In genomic region chr4:69843301-69843700, GRCh38 we compare ENCODE assay signal across 38 cellular contexts. TPM values are rescaled to one million over a fixed set of nuclear protein-coding genes. Genes with fewer than 3 reads are reported as not detected.
"Had no signal": no experiment of that assay in that cellular context is flagged by ENCODE, and none has a peak within 500 bp of the region (broad histone marks: within the 10 kb centered on the region; RNA-seq: fewer than 3 reads in every experiment).

No MANE protein-coding gene starts in this region.

- H3K27me3 Mint-ChIP-seq: activated B cell treated with CpG ODN at 0.5 μM for 24 hours; activated CD4-positive, alpha-beta memory T cell treated with anti-CD3 and anti-CD28 coated beads for 36 hours; activated CD8-positive, alpha-beta memory T cell treated with anti-CD3 and anti-CD28 coated beads, Interleukin-2, amount 10 ng/mL, durations not matched to agents 7 days and 5 days; activated naive CD4-positive, alpha-beta T cell treated with anti-CD3 and anti-CD28 coated beads, Interleukin-2, amount 50 U/mL, for 24 hours; activated naive CD8-positive, alpha-beta T cell treated with anti-CD3 and anti-CD28 coated beads, Interleukin-2, amount 50 U/mL, for 24 hours; effector memory CD8-positive, alpha-beta T cell had no signal

- H3K36me3 Mint-ChIP-seq: activated CD4-positive, alpha-beta memory T cell treated with anti-CD3 and anti-CD28 coated beads for 36 hours; activated CD8-positive, alpha-beta memory T cell treated with anti-CD3 and anti-CD28 coated beads, Interleukin-2, amount 10 ng/mL, durations not matched to agents 7 days and 5 days; activated naive CD4-positive, alpha-beta T cell treated with anti-CD3 and anti-CD28 coated beads, Interleukin-2, amount 50 U/mL, for 24 hours; activated naive CD8-positive, alpha-beta T cell treated with anti-CD3 and anti-CD28 coated beads for 36 hours had no signal

- ATAC-seq: activated CD4-positive, CD25-positive, alpha-beta regulatory T cell treated with anti-CD3 and anti-CD28 coated beads, Interleukin-2, amount 50 U/mL, for 24 hours; activated CD8-positive, alpha-beta memory T cell treated with anti-CD3 and anti-CD28 coated beads, Interleukin-2, amount 10 ng/mL, durations not matched to agents 7 days and 5 days; activated CD8-positive, alpha-beta T cell treated with anti-CD3 and anti-CD28 coated beads, Interleukin-2, amount 10 ng/mL, durations not matched to agents 7 days and 5 days; activated naive CD8-positive, alpha-beta T cell treated with anti-CD3 and anti-CD28 coated beads, Interleukin-2, amount 50 U/mL, for 24 hours; body of pancreas; effector memory CD8-positive, alpha-beta T cell; foreskin keratinocyte; gastrocnemius medialis; T-helper 17 cell had no signal

- H3K4me3 ChIP-seq: adrenal gland, body of pancreas, esophagus muscularis mucosa, gastrocnemius medialis had no signal

- DNase-seq: activated B cell treated with CpG ODN at 0.5 μM for 24 hours; activated CD4-positive, alpha-beta memory T cell treated with anti-CD3 and anti-CD28 coated beads for 36 hours; activated CD4-positive, alpha-beta T cell treated with anti-CD3 and anti-CD28 coated beads for 48 hours; activated CD8-positive, alpha-beta memory T cell treated with anti-CD3 and anti-CD28 coated beads, Interleukin-2, amount 10 ng/mL, durations not matched to agents 7 days and 5 days; activated CD8-positive, alpha-beta memory T cell treated with anti-CD3 and anti-CD28 coated beads, Interleukin-2, amount 50 U/mL, for 4 hours; activated CD8-positive, alpha-beta T cell treated with anti-CD3 and anti-CD28 coated beads, Interleukin-2, amount 10 ng/mL, durations not matched to agents 7 days and 5 days; activated effector memory CD4-positive, alpha-beta T cell treated with anti-CD3 and anti-CD28 coated beads, Interleukin-2, amount 50 U/mL, for 16 hours; activated naive CD4-positive, alpha-beta T cell treated with anti-CD3 and anti-CD28 coated beads for 36 hours; activated naive CD8-positive, alpha-beta T cell treated with anti-CD3 and anti-CD28 coated beads for 36 hours; activated naive CD8-positive, alpha-beta T cell treated with anti-CD3 and anti-CD28 coated beads, Interleukin-2, amount 50 U/mL, for 24 hours; activated T-cell treated with anti-CD3 and anti-CD28 coated beads, Interleukin-2, amount 50 U/mL, for 1 hour; activated T-cell treated with anti-CD3 and anti-CD28 coated beads, Interleukin-2, amount 50 U/mL, for 48 hours; adrenal gland; amygdala; aorta; body of pancreas; caudate nucleus; cortex of kidney; dermis blood vessel endothelial cell; effector CD4-positive, alpha-beta T cell; effector memory CD8-positive, alpha-beta T cell; erythroblast; foreskin keratinocyte; gastrocnemius medialis; glutamatergic neuron; T-helper 1 cell; T-helper 17 cell; T1000; WERI-Rb-1 had no signal

- FAIRE-seq: colon, TTC549 had no signal

- H3K4me1 ChIP-seq: adrenal gland, body of pancreas, esophagus muscularis mucosa, foreskin keratinocyte, gastrocnemius medialis had no signal

- H3K36me3 ChIP-seq: adrenal gland, esophagus muscularis mucosa, gastrocnemius medialis, WERI-Rb-1 had no signal

- H3K27me3 ChIP-seq: adrenal gland, body of pancreas, esophagus muscularis mucosa, foreskin keratinocyte, gastrocnemius medialis had no signal

- H3K4me1 Mint-ChIP-seq: activated B cell treated with CpG ODN at 0.5 μM for 24 hours; activated naive CD8-positive, alpha-beta T cell treated with anti-CD3 and anti-CD28 coated beads, Interleukin-2, amount 50 U/mL, for 24 hours; T-helper 17 cell had no signal

- H3K9me3 Mint-ChIP-seq: activated B cell treated with CpG ODN at 0.5 μM for 24 hours; activated CD4-positive, alpha-beta memory T cell treated with anti-CD3 and anti-CD28 coated beads for 36 hours; activated naive CD4-positive, alpha-beta T cell treated with anti-CD3 and anti-CD28 coated beads for 36 hours; activated naive CD4-positive, alpha-beta T cell treated with anti-CD3 and anti-CD28 coated beads, Interleukin-2, amount 50 U/mL, for 24 hours; activated naive CD8-positive, alpha-beta T cell treated with anti-CD3 and anti-CD28 coated beads for 36 hours; activated naive CD8-positive, alpha-beta T cell treated with anti-CD3 and anti-CD28 coated beads, Interleukin-2, amount 50 U/mL, for 24 hours; activated T-helper 1 cell treated with anti-CD3 and anti-CD28 coated beads, Interleukin-12 subunit alpha, Interleukin-12 subunit beta, Interleukin-2, Interleukin-4 antibody, amounts not matched to agents 30 ng/mL and 10 ng/mL and 1 ng/mL, durations not matched to agents 14 hours and 24 hours and 36 hours; activated T-helper 2 cell treated with anti-CD3 and anti-CD28 coated beads, Interferon-gamma antibody, Interleukin-2, Interleukin-4, amounts not matched to agents 10 μg/mL and 5 μg/mL and 100 μg/mL, durations not matched to agents 14 hours and 24 hours and 36 hours; effector memory CD8-positive, alpha-beta T cell; T-helper 2 cell treated with Interferon-gamma antibody and Interleukin-4, amounts not matched to agents 5 μg/mL and 100 μg/mL, for 36 hours had no signal

- H3K27ac ChIP-seq: adrenal gland, body of pancreas, esophagus muscularis mucosa, foreskin keratinocyte, gastrocnemius medialis, WERI-Rb-1 had no signal

- H3K27ac Mint-ChIP-seq: activated B cell treated with CpG ODN at 0.5 μM for 24 hours; activated CD4-positive, alpha-beta memory T cell treated with anti-CD3 and anti-CD28 coated beads for 36 hours; activated CD8-positive, alpha-beta memory T cell treated with anti-CD3 and anti-CD28 coated beads, Interleukin-2, amount 10 ng/mL, durations not matched to agents 7 days and 5 days; activated CD8-positive, alpha-beta T cell treated with anti-CD3 and anti-CD28 coated beads, Interleukin-2, amount 10 ng/mL, durations not matched to agents 7 days and 5 days; activated naive CD4-positive, alpha-beta T cell treated with anti-CD3 and anti-CD28 coated beads for 36 hours; activated naive CD4-positive, alpha-beta T cell treated with anti-CD3 and anti-CD28 coated beads, Interleukin-2, amount 50 U/mL, for 24 hours; activated naive CD8-positive, alpha-beta T cell treated with anti-CD3 and anti-CD28 coated beads for 36 hours; activated naive CD8-positive, alpha-beta T cell treated with anti-CD3 and anti-CD28 coated beads, Interleukin-2, amount 50 U/mL, for 24 hours; activated T-helper 1 cell treated with anti-CD3 and anti-CD28 coated beads, Interleukin-12 subunit alpha, Interleukin-12 subunit beta, Interleukin-2, Interleukin-4 antibody, amounts not matched to agents 30 ng/mL and 10 ng/mL and 1 ng/mL, durations not matched to agents 14 hours and 24 hours and 36 hours; activated T-helper 2 cell treated with anti-CD3 and anti-CD28 coated beads, Interferon-gamma antibody, Interleukin-2, Interleukin-4, amounts not matched to agents 10 μg/mL and 5 μg/mL and 100 μg/mL, durations not matched to agents 14 hours and 24 hours and 36 hours; effector memory CD8-positive, alpha-beta T cell; T-helper 17 cell; T-helper 2 cell treated with Interferon-gamma antibody and Interleukin-4, amounts not matched to agents 5 μg/mL and 100 μg/mL, for 36 hours had no signal

- H3K9me3 ChIP-seq: adrenal gland, body of pancreas, esophagus muscularis mucosa, gastrocnemius medialis had no signal

- H3K4me3 Mint-ChIP-seq: activated B cell treated with CpG ODN at 0.5 μM for 24 hours; activated CD4-positive, alpha-beta memory T cell treated with anti-CD3 and anti-CD28 coated beads for 36 hours; activated CD8-positive, alpha-beta memory T cell treated with anti-CD3 and anti-CD28 coated beads, Interleukin-2, amount 10 ng/mL, durations not matched to agents 7 days and 5 days; activated CD8-positive, alpha-beta T cell treated with anti-CD3 and anti-CD28 coated beads, Interleukin-2, amount 10 ng/mL, durations not matched to agents 7 days and 5 days; activated naive CD4-positive, alpha-beta T cell treated with anti-CD3 and anti-CD28 coated beads for 36 hours; activated naive CD4-positive, alpha-beta T cell treated with anti-CD3 and anti-CD28 coated beads, Interleukin-2, amount 50 U/mL, for 24 hours; activated naive CD8-positive, alpha-beta T cell treated with anti-CD3 and anti-CD28 coated beads for 36 hours; activated naive CD8-positive, alpha-beta T cell treated with anti-CD3 and anti-CD28 coated beads, Interleukin-2, amount 50 U/mL, for 24 hours; activated T-helper 1 cell treated with anti-CD3 and anti-CD28 coated beads, Interleukin-12 subunit alpha, Interleukin-12 subunit beta, Interleukin-2, Interleukin-4 antibody, amounts not matched to agents 30 ng/mL and 10 ng/mL and 1 ng/mL, durations not matched to agents 14 hours and 24 hours and 36 hours; effector memory CD8-positive, alpha-beta T cell; T-helper 17 cell; T-helper 2 cell treated with Interferon-gamma antibody and Interleukin-4, amounts not matched to agents 5 μg/mL and 100 μg/mL, for 36 hours had no signal

RNA-seq across cellular contexts. Expression of gene SULT1E1, which starts 16.6 kb away (rescaled TPM):
- total RNA-seq: activated B cell treated with CpG ODN at 0.5 μM for 24 hours; activated CD4-positive, alpha-beta memory T cell treated with anti-CD3 and anti-CD28 coated beads for 36 hours; activated CD8-positive, alpha-beta memory T cell treated with anti-CD3 and anti-CD28 coated beads for 36 hours; activated CD8-positive, alpha-beta memory T cell treated with anti-CD3 and anti-CD28 coated beads, Interleukin-2, amount 10 ng/mL, durations not matched to agents 7 days and 5 days; activated CD8-positive, alpha-beta T cell treated with anti-CD3 and anti-CD28 coated beads, Interleukin-2, amount 10 ng/mL, durations not matched to agents 7 days and 5 days; activated naive CD4-positive, alpha-beta T cell treated with anti-CD3 and anti-CD28 coated beads for 36 hours; activated naive CD8-positive, alpha-beta T cell treated with anti-CD3 and anti-CD28 coated beads for 36 hours; activated T-helper 1 cell treated with anti-CD3 and anti-CD28 coated beads, Interleukin-12 subunit alpha, Interleukin-12 subunit beta, Interleukin-2, Interleukin-4 antibody, amounts not matched to agents 30 ng/mL and 10 ng/mL and 1 ng/mL, durations not matched to agents 14 hours and 24 hours and 36 hours; activated T-helper 2 cell treated with anti-CD3 and anti-CD28 coated beads, Interferon-gamma antibody, Interleukin-2, Interleukin-4, amounts not matched to agents 10 μg/mL and 5 μg/mL and 100 μg/mL, durations not matched to agents 14 hours and 24 hours and 36 hours; aorta; esophagus muscularis mucosa; gastrocnemius medialis; T-helper 17 cell had no signal
